Comparison of ENCODE assay signal across 9 cellular contexts in genomic region chr1:158527190-158527815, GRCh38. TPM values are rescaled to one million over a fixed set of nuclear protein-coding genes. Genes with fewer than 3 reads are reported as not detected.
DNase-seq lines count a peak whose midpoint lies in the region; ATAC-seq, FAIRE-seq and TF ChIP-seq lines count a peak whose summit lies in the region.
"Had no signal": no experiment of that assay in that cellular context is flagged by ENCODE, and none has a peak within 500 bp of the region (broad histone marks: within the 10 kb centered on the region; RNA-seq: fewer than 3 reads in every experiment).

No MANE protein-coding gene starts in this region.

- DNase-seq in DMS114 treated with DMSO at 0.1 percent for 48 hours (lab: John Stamatoyannopoulos, UW; ENCODE audit: unreplicated experiment) (peak; percentile 11), SK-N-SH (peak; percentile 1), kidney (no peak), ascending aorta (ENCODE audit: low spot score in 2 of 2) (no peak), cerebellar nuclear complex (lab: John Stamatoyannopoulos, UW) (no peak), activated gamma-delta T cell treated with Interleukin-2 at 50 U/mL for 16 hours (no peak), prostate gland (ENCODE audit: low spot score) (no peak)
- DNase-seq: activated CD8-positive, alpha-beta memory T cell treated with anti-CD3 and anti-CD28 coated beads, Interleukin-2, amount 10 ng/mL, durations not matched to agents 7 days and 5 days had no signal

- TF ChIP-seq POLR2A in prostate gland (IDR thresholded peaks at IDR 0.05), result no peak

- H3K36me3 ChIP-seq in SK-N-SH (replicated peaks in 1 of 2; ENCODE audit: control insufficient read depth in 1 of 2, insufficient read depth in 2 of 2, low read length in 1 of 2) (no peaks in the 10 kb centered on the region), kidney (ENCODE audit: control insufficient read depth in 1 of 2, insufficient read depth in 2 of 2, low read length in 2 of 2) (no peaks in the 10 kb centered on the region), ascending aorta (no peaks in the 10 kb centered on the region), prostate gland (no peaks in the 10 kb centered on the region)

- H3K9me2 ChIP-seq in SK-N-SH, result no peaks in the 10 kb centered on the region

- H3K79me2 ChIP-seq in SK-N-SH (ENCODE audit: insufficient read depth), result no peaks in the 10 kb centered on the region

- H3K27ac ChIP-seq in SK-N-SH (ENCODE audit: low read depth in 2 of 2, low read length in 1 of 2), result no peak overlapping the region
- H3K27ac ChIP-seq in kidney (ENCODE audit: low read depth in 2 of 2, low read length in 2 of 2), result no peak overlapping the region
- H3K27ac ChIP-seq in ascending aorta, result no peak overlapping the region
- H3K27ac ChIP-seq in prostate gland, result no peak overlapping the region

- H3K27me3 ChIP-seq in SK-N-SH (ENCODE audit: insufficient read depth) (no peaks in the 10 kb centered on the region; the same call in 1 of the 2 replicates), ascending aorta (no peaks in the 10 kb centered on the region), prostate gland (replicated peaks; ENCODE audit: insufficient read depth) (no peaks in the 10 kb centered on the region)

- H3K9ac ChIP-seq in SK-N-SH (no peak overlapping the region), kidney (ENCODE audit: low read length in 2 of 2) (no peak overlapping the region)

- peak; percentile 51 for ATAC-seq in HG02642 (IDR thresholded peaks at IDR 0.05; ENCODE audit: poor library complexity, unreplicated experiment)
- ATAC-seq: activated CD8-positive, alpha-beta memory T cell treated with anti-CD3 and anti-CD28 coated beads, Interleukin-2, amount 10 ng/mL, durations not matched to agents 7 days and 5 days had no signal

- intact Hi-C loops in kidney (cut with DNase I) (no loop called here), ascending aorta (cut with DNase I) (no loop called here), prostate gland (cut with DNase I) (no loop called here)

- POLR2A ChIA-PET in SK-N-SH (lab: Yijun Ruan, JAX), result no interaction called here

- H3K4me1 ChIP-seq in SK-N-SH (ENCODE audit: control insufficient read depth in 1 of 2, insufficient read depth in 2 of 2, low read depth in 1 of 2, low read length in 1 of 2) (no peaks in the 10 kb centered on the region), kidney (ENCODE audit: control insufficient read depth in 1 of 2, insufficient read depth in 1 of 2, low read depth in 1 of 2, low read length in 2 of 2) (no peaks in the 10 kb centered on the region), ascending aorta (no peaks in the 10 kb centered on the region), prostate gland (replicated peaks) (no peaks in the 10 kb centered on the region)

- no peaks in the 10 kb centered on the region for H3F3A ChIP-seq in SK-N-SH (replicated peaks; ENCODE audit: insufficient read depth)

- WGBS in SK-N-SH (ENCODE audit: low lambda C conversion rate), result 0% methylated on average over 2 of the region's 2 CpGs
- WGBS in prostate gland, result 79% methylated on average over 2 of the region's 2 CpGs

- no peak overlapping the region for H3K4me2 ChIP-seq in SK-N-SH

- H3K9me3 ChIP-seq in SK-N-SH (no peaks in the 10 kb centered on the region), kidney (ENCODE audit: control insufficient read depth in 1 of 2, low read length in 2 of 2) (no peaks in the 10 kb centered on the region), ascending aorta (no peaks in the 10 kb centered on the region), prostate gland (no peaks in the 10 kb centered on the region)

- TF ChIP-seq CTCF in SK-N-SH (IDR thresholded peaks at IDR 0.05) (peak; percentile 62), kidney (IDR thresholded peaks at IDR 0.05; ENCODE audit: borderline replicate concordance, extremely low read depth, insufficient read depth) (peak; percentile 48), ascending aorta (IDR thresholded peaks at IDR 0.05) (peak in 1 of 3 experiments; percentile 51), prostate gland (IDR thresholded peaks at IDR 0.05) (no peak)

- no peaks in the 10 kb centered on the region for H4K20me1 ChIP-seq in SK-N-SH (ENCODE audit: insufficient read depth)

- H2AFZ ChIP-seq in SK-N-SH (ENCODE audit: low read depth), result no peak overlapping the region

- CTCF ChIA-PET in SK-N-SH (lab: Yijun Ruan, JAX), result interaction anchor here (0.8 to 1.3 kb wide), 4 partner anchors 12 to 323 kb away, joined by 3 to 11 read pairs (median 4); no protein-coding TSS in a partner anchor

- FAIRE-seq in kidney (lab: Jason Lieb, UNC), result peak; percentile 19

- TF ChIP-seq EP300 in SK-N-SH (IDR thresholded peaks at IDR 0.05; ENCODE audit: borderline replicate concordance in 1 of 2, low read depth in 1 of 2, low read length in 1 of 2), result no peak

- TF ChIP-seq RAD21 in SK-N-SH (IDR thresholded peaks at IDR 0.05; ENCODE audit: low read length), result peak; percentile 47; the same call in 1 of the 2 replicates

- no peak overlapping the region for H3K4me3 ChIP-seq in SK-N-SH (ENCODE audit: low read depth in 2 of 2, low read length in 1 of 2)
- no peak overlapping the region for H3K4me3 ChIP-seq in kidney (ENCODE audit: low read length in 2 of 2)
- H3K4me3 ChIP-seq in ascending aorta, result no peak overlapping the region
- no peak overlapping the region for H3K4me3 ChIP-seq in prostate gland

TF ChIP-seq in SK-N-SH, 30 proteins besides CTCF, POLR2A, EP300 and RAD21:
- TF ChIP-seq YY1 (IDR thresholded peaks at IDR 0.05; ENCODE audit: low read depth) (no peak), MEF2A (IDR thresholded peaks at IDR 0.05; ENCODE audit: borderline replicate concordance, low read depth) (no peak), TCF12 (IDR thresholded peaks at IDR 0.05) (no peak), SMC3 (IDR thresholded peaks at IDR 0.05; ENCODE audit: low read depth, low read length) (peak; percentile 40), FOXM1 (IDR thresholded peaks at IDR 0.05; ENCODE audit: low read depth) (no peak), IRF3 (IDR thresholded peaks at IDR 0.05; ENCODE audit: low read depth, low read length) (no peak)

RNA-seq across cellular contexts. Expression of gene OR6Y1, which starts 26.9 kb away (rescaled TPM):
- not detected in 2 replicates for polyA plus RNA-seq in SK-N-SH (2012; rRNA removed)
- not detected in 2 replicates for polyA plus RNA-seq in SK-N-SH (2012; cell fraction: cytosol; rRNA removed)
- polyA plus RNA-seq in SK-N-SH (2012; cell fraction: nucleus; rRNA removed), result not detected in 2 replicates
- not detected for total RNA-seq in kidney
- not detected for polyA plus RNA-seq in kidney (ENCODE audit: insufficient read depth, low read depth, low replicate concordance)
- total RNA-seq in ascending aorta, result not detected
- total RNA-seq in prostate gland, result not detected
- total RNA-seq: activated CD8-positive, alpha-beta memory T cell treated with anti-CD3 and anti-CD28 coated beads, Interleukin-2, amount 10 ng/mL, durations not matched to agents 7 days and 5 days had no signal

RNA-seq across cellular contexts. Expression of gene OR6P1, which starts 43.1 kb away (rescaled TPM):
- polyA plus RNA-seq in SK-N-SH (2012; rRNA removed) (not detected in 2 replicates), kidney (ENCODE audit: insufficient read depth, low read depth, low replicate concordance) (not detected)
- not detected in 2 replicates for polyA plus RNA-seq in SK-N-SH (2012; cell fraction: cytosol; rRNA removed)
- not detected in 2 replicates for polyA plus RNA-seq in SK-N-SH (2012; cell fraction: nucleus; rRNA removed)
- total RNA-seq in kidney (not detected), ascending aorta (not detected), prostate gland (not detected)
- total RNA-seq: activated CD8-positive, alpha-beta memory T cell treated with anti-CD3 and anti-CD28 coated beads, Interleukin-2, amount 10 ng/mL, durations not matched to agents 7 days and 5 days had no signal

RNA-seq across cellular contexts. Expression of gene OR10X1, which starts 52.4 kb away (rescaled TPM):
- not detected in 2 replicates for polyA plus RNA-seq in SK-N-SH (2012; rRNA removed)
- polyA plus RNA-seq in SK-N-SH (2012; cell fraction: cytosol; rRNA removed), result not detected in 2 replicates
- not detected in 2 replicates for polyA plus RNA-seq in SK-N-SH (2012; cell fraction: nucleus; rRNA removed)
- total RNA-seq in kidney, result not detected
- polyA plus RNA-seq in kidney (ENCODE audit: insufficient read depth, low read depth, low replicate concordance), result not detected
- not detected for total RNA-seq in ascending aorta
- not detected for total RNA-seq in prostate gland
- total RNA-seq: activated CD8-positive, alpha-beta memory T cell treated with anti-CD3 and anti-CD28 coated beads, Interleukin-2, amount 10 ng/mL, durations not matched to agents 7 days and 5 days had no signal

RNA-seq across cellular contexts. Expression of gene OR10R2, which starts 55.3 kb away (rescaled TPM):
- polyA plus RNA-seq in SK-N-SH (2012; rRNA removed) (not detected in 2 replicates), kidney (ENCODE audit: insufficient read depth, low read depth, low replicate concordance) (not detected)
- not detected in 2 replicates for polyA plus RNA-seq in SK-N-SH (2012; cell fraction: cytosol; rRNA removed)
- polyA plus RNA-seq in SK-N-SH (2012; cell fraction: nucleus; rRNA removed), result not detected in 2 replicates
- total RNA-seq in kidney (not detected), ascending aorta (not detected), prostate gland (not detected)
- total RNA-seq: activated CD8-positive, alpha-beta memory T cell treated with anti-CD3 and anti-CD28 coated beads, Interleukin-2, amount 10 ng/mL, durations not matched to agents 7 days and 5 days had no signal

Comparison
In these comparisons a context has a peak if more than half of its experiments do, and no peak if none do; other contexts are left out.
1. DNase-seq: peak in DMS114 treated with DMSO at 0.1 percent for 48 hours (single experiment) and SK-N-SH (single experiment); none in kidney (single experiment), ascending aorta (0 of 2), cerebellar nuclear complex (0 of 2), activated gamma-delta T cell treated with Interleukin-2 at 50 U/mL for 16 hours (single experiment) and prostate gland (single experiment).
2. CTCF ChIP-seq: peak in SK-N-SH (single experiment) and kidney (single experiment); none in prostate gland (0 of 4).